ENCODE assay signal across 10 cellular contexts in genomic region chr13:50106559-50106958, GRCh38.
DNase-seq lines count a peak whose midpoint lies in the region; ATAC-seq and TF ChIP-seq lines count a peak whose summit lies in the region.
"Had no signal": no experiment of that assay in that cellular context is flagged by ENCODE, and none has a peak within 500 bp of the region (broad histone marks: within the 10 kb centered on the region; RNA-seq: fewer than 3 reads in every experiment).

No MANE protein-coding gene starts in this region.

- intact Hi-C loops in CD4-positive, alpha-beta T cell (cut with DNase I, micrococcal nuclease), result no loop called here
- intact Hi-C loops in activated T-helper 1 cell treated with anti-CD3 and anti-CD28 coated beads, Interleukin-12 subunit alpha, Interleukin-12 subunit beta, Interleukin-2, Interleukin-4 antibody, amounts not matched to agents 30 ng/mL and 10 ng/mL and 1 ng/mL, durations not matched to agents 14 hours and 24 hours and 36 hours (cut with micrococcal nuclease), result loop anchor here (2.0 kb wide), 1 partner anchor 16 kb away; no protein-coding TSS in a partner anchor

- CTCF ChIA-PET in CD4-positive, alpha-beta T cell (lab: Charles Lee), result no interaction called here

- no peak overlapping the region for H3K4me3 ChIP-seq in mesendoderm (ENCODE audit: low read length)
- H3K4me3 ChIP-seq: breast epithelium had no signal

- no peak overlapping the region for H3K27ac ChIP-seq in CD4-positive, alpha-beta T cell (ENCODE audit: low read depth, low read length)
- no peak overlapping the region for H3K27ac ChIP-seq in mesendoderm (ENCODE audit: low read depth, low read length)
- H3K27ac ChIP-seq: breast epithelium had no signal

- POLR2A ChIA-PET in CD4-positive, alpha-beta T cell (lab: Charles Lee), result interaction anchor here (1.1 to 5.1 kb wide), 5 partner anchors 10 to 805 kb away, joined by 5 to 76 read pairs (median 10); no protein-coding TSS in a partner anchor

- H2BK15ac ChIP-seq in mesendoderm (replicated peaks; ENCODE audit: low read depth), result no peak overlapping the region

- H3K4me2 ChIP-seq in mesendoderm (ENCODE audit: low read length), result no peak overlapping the region

- H3K79me1 ChIP-seq in mesendoderm (ENCODE audit: low read length), result no peaks in the 10 kb centered on the region

- peaks cover 60% of the 10 kb centered on the region for H3K4me1 Mint-ChIP-seq in CD4-positive, alpha-beta T cell (ENCODE audit: low read depth)
- H3K4me1 Mint-ChIP-seq in activated T-helper 1 cell treated with anti-CD3 and anti-CD28 coated beads, Interleukin-12 subunit alpha, Interleukin-12 subunit beta, Interleukin-2, Interleukin-4 antibody, amounts not matched to agents 30 ng/mL and 10 ng/mL and 1 ng/mL, durations not matched to agents 14 hours and 24 hours and 36 hours (ENCODE audit: low read depth), result peaks cover 45% of the 10 kb centered on the region
- H3K4me1 Mint-ChIP-seq in progenitor cell of endocrine pancreas (ENCODE audit: low read depth), result no peaks in the 10 kb centered on the region

- H2BK5ac ChIP-seq in mesendoderm (ENCODE audit: low read length), result no peak overlapping the region

- no peak overlapping the region for H4K5ac ChIP-seq in mesendoderm (ENCODE audit: low read length)

- H3K27ac Mint-ChIP-seq in CD4-positive, alpha-beta T cell, result peak overlapping the region; percentile 76
- peak overlapping the region; percentile 2 for H3K27ac Mint-ChIP-seq in activated T-helper 1 cell treated with anti-CD3 and anti-CD28 coated beads, Interleukin-12 subunit alpha, Interleukin-12 subunit beta, Interleukin-2, Interleukin-4 antibody, amounts not matched to agents 30 ng/mL and 10 ng/mL and 1 ng/mL, durations not matched to agents 14 hours and 24 hours and 36 hours
- no peak overlapping the region for H3K27ac Mint-ChIP-seq in progenitor cell of endocrine pancreas

- no peak overlapping the region for H4K8ac ChIP-seq in mesendoderm (ENCODE audit: low read depth, low read length)

- H3K27me3 ChIP-seq in CD4-positive, alpha-beta T cell (ENCODE audit: control insufficient read depth, insufficient read depth, low read length), result no peaks in the 10 kb centered on the region
- no peaks in the 10 kb centered on the region for H3K27me3 ChIP-seq in mesendoderm (ENCODE audit: insufficient read depth, low read length, poor library complexity)
- H3K27me3 ChIP-seq: breast epithelium had no signal

- H2BK120ac ChIP-seq in mesendoderm (ENCODE audit: low read depth, low read length), result no peak overlapping the region

- H2AK5ac ChIP-seq in mesendoderm (ENCODE audit: low read length), result no peak overlapping the region

- H3K27me3 Mint-ChIP-seq in CD4-positive, alpha-beta T cell, result no peaks in the 10 kb centered on the region
- H3K27me3 Mint-ChIP-seq in activated T-helper 1 cell treated with anti-CD3 and anti-CD28 coated beads, Interleukin-12 subunit alpha, Interleukin-12 subunit beta, Interleukin-2, Interleukin-4 antibody, amounts not matched to agents 30 ng/mL and 10 ng/mL and 1 ng/mL, durations not matched to agents 14 hours and 24 hours and 36 hours (ENCODE audit: insufficient read depth), result no peaks in the 10 kb centered on the region
- no peaks in the 10 kb centered on the region for H3K27me3 Mint-ChIP-seq in progenitor cell of endocrine pancreas

- H3K79me2 ChIP-seq in mesendoderm (ENCODE audit: control insufficient read depth, insufficient read depth, low read length), result no peaks in the 10 kb centered on the region

- ATAC-seq in CD4-positive, alpha-beta T cell (ENCODE audit: poor library complexity), result peak; percentile 51
- peak; percentile 94 for ATAC-seq in GM19043 (IDR thresholded peaks at IDR 0.05; ENCODE audit: low read depth, unreplicated experiment)
- peak; percentile 85 for ATAC-seq in HG03159 (IDR thresholded peaks at IDR 0.05; ENCODE audit: unreplicated experiment)

- no peak for DNase-seq in CD4-positive, alpha-beta T cell
- DNase-seq in activated T-helper 1 cell treated with anti-CD3 and anti-CD28 coated beads, Interleukin-12 subunit alpha, Interleukin-12 subunit beta, Interleukin-2, Interleukin-4 antibody, amounts not matched to agents 30 ng/mL and 10 ng/mL and 1 ng/mL, durations not matched to agents 14 hours and 24 hours and 36 hours (ENCODE audit: low spot score), result no peak
- no peak for DNase-seq in mesendoderm
- no peak for DNase-seq in progenitor cell of endocrine pancreas (ENCODE audit: low spot score, unreplicated experiment)
- DNase-seq in NCI-H1417 treated with DMSO at 0.1 percent for 48 hours (lab: John Stamatoyannopoulos, UW), result no peak
- no peak for DNase-seq in mesenteric fat pad (ENCODE audit: low spot score)
- DNase-seq: SHP77 had no signal

- TF ChIP-seq CTCF in CD4-positive, alpha-beta T cell (IDR thresholded peaks at IDR 0.05), result no peak
- TF ChIP-seq CTCF in progenitor cell of endocrine pancreas (IDR thresholded peaks at IDR 0.05; ENCODE audit: unreplicated experiment), result no peak

- no peaks in the 10 kb centered on the region for H3K9me3 Mint-ChIP-seq in CD4-positive, alpha-beta T cell
- no peaks in the 10 kb centered on the region for H3K9me3 Mint-ChIP-seq in activated T-helper 1 cell treated with anti-CD3 and anti-CD28 coated beads, Interleukin-12 subunit alpha, Interleukin-12 subunit beta, Interleukin-2, Interleukin-4 antibody, amounts not matched to agents 30 ng/mL and 10 ng/mL and 1 ng/mL, durations not matched to agents 14 hours and 24 hours and 36 hours
- no peaks in the 10 kb centered on the region for H3K9me3 Mint-ChIP-seq in progenitor cell of endocrine pancreas (ENCODE audit: low read depth)

- H3K9ac ChIP-seq in mesendoderm (ENCODE audit: low read length), result no peak overlapping the region

- H3K36me3 Mint-ChIP-seq in CD4-positive, alpha-beta T cell (ENCODE audit: low read depth), result no peaks in the 10 kb centered on the region
- H3K36me3 Mint-ChIP-seq in activated T-helper 1 cell treated with anti-CD3 and anti-CD28 coated beads, Interleukin-12 subunit alpha, Interleukin-12 subunit beta, Interleukin-2, Interleukin-4 antibody, amounts not matched to agents 30 ng/mL and 10 ng/mL and 1 ng/mL, durations not matched to agents 14 hours and 24 hours and 36 hours (ENCODE audit: low read depth), result peaks cover 23% of the 10 kb centered on the region
- peaks cover 1% of the 10 kb centered on the region for H3K36me3 Mint-ChIP-seq in progenitor cell of endocrine pancreas (ENCODE audit: insufficient read depth)

- H3K9me3 ChIP-seq in CD4-positive, alpha-beta T cell (ENCODE audit: control insufficient read depth, low read length), result no peaks in the 10 kb centered on the region
- H3K9me3 ChIP-seq: breast epithelium had no signal

- WGBS in mesendoderm (ENCODE audit: extremely low coverage, insufficient coverage, low lambda C conversion rate), result no CpG with 5 or more reads among the region's 1 CpG

- no peak overlapping the region for H3K4ac ChIP-seq in mesendoderm (ENCODE audit: low read depth, low read length)

- H3K23ac ChIP-seq in mesendoderm (ENCODE audit: low read length), result no peak overlapping the region

- no peaks in the 10 kb centered on the region for H3K36me3 ChIP-seq in mesendoderm (ENCODE audit: control insufficient read depth, insufficient read depth, low read length)
- H3K36me3 ChIP-seq: breast epithelium had no signal

- H3K4me1 ChIP-seq in mesendoderm (ENCODE audit: control insufficient read depth, low read depth, low read length), result no peaks in the 10 kb centered on the region
- H3K4me1 ChIP-seq: breast epithelium had no signal

- H3K4me3 Mint-ChIP-seq in CD4-positive, alpha-beta T cell, result peak overlapping the region; percentile 61
- H3K4me3 Mint-ChIP-seq in activated T-helper 1 cell treated with anti-CD3 and anti-CD28 coated beads, Interleukin-12 subunit alpha, Interleukin-12 subunit beta, Interleukin-2, Interleukin-4 antibody, amounts not matched to agents 30 ng/mL and 10 ng/mL and 1 ng/mL, durations not matched to agents 14 hours and 24 hours and 36 hours, result peak overlapping the region; percentile 1
- H3K4me3 Mint-ChIP-seq in progenitor cell of endocrine pancreas (ENCODE audit: low read depth), result no peak overlapping the region

- no peak overlapping the region for H3K18ac ChIP-seq in mesendoderm (ENCODE audit: low read length)

- H3K56ac ChIP-seq in mesendoderm (ENCODE audit: low read length), result no peak overlapping the region
